In the genomic region with DNA sequence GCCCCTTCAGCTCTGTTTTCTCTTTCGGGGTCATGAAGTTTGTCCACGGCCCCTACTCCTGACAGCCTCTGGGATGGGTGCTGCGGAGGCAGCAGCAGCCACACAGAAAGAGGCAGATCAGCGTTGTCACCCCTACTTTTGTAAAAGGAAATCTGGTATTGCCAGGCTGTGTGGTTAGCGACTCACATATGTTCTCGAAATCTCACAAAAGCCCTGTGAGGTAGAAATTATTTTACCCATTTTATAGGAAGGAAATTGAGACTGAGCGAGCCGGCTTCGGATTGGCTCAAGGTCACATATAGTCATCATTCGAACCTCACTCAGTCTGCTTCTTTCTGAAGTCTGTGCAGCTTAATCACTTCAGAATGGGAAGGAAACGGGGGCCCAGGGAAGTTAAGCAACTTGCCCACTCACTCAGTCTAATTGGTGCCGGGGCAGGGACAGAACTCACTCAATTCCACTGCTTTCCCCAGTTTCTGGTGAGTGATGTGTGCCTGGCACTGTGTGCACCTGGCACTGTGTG, we compare ENCODE assay signal across 2 cellular contexts.
TF ChIP-seq lines count a peak whose summit lies in the region.

No MANE protein-coding gene starts in this region.

TF ChIP-seq in HEK293, 187 proteins besides CTCF, POLR2A, EP300 and RAD21:
- TF ChIP-seq ZNF335 (tag by site-specific recombination; conservative IDR thresholded peaks at IDR 0.05) (peak; percentile 18; the same call in 1 of the 2 replicates), BCL11A (tag by site-specific recombination; IDR thresholded peaks at IDR 0.05; ENCODE audit: low read depth) (no peak), GLIS1 (tag by site-specific recombination; IDR thresholded peaks at IDR 0.05) (no peak)
- TF ChIP-seq, protein P1, sequence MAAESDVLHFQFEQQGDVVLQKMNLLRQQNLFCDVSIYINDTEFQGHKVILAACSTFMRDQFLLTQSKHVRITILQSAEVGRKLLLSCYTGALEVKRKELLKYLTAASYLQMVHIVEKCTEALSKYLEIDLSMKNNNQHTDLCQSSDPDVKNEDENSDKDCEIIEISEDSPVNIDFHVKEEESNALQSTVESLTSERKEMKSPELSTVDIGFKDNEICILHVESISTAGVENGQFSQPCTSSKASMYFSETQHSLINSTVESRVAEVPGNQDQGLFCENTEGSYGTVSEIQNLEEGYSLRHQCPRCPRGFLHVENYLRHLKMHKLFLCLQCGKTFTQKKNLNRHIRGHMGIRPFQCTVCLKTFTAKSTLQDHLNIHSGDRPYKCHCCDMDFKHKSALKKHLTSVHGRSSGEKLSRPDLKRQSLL (tag by site-specific recombination; IDR thresholded peaks at IDR 0.05) = peak; percentile 58; the same call in 1 of the 2 replicates
- TF ChIP-seq, protein P2, sequence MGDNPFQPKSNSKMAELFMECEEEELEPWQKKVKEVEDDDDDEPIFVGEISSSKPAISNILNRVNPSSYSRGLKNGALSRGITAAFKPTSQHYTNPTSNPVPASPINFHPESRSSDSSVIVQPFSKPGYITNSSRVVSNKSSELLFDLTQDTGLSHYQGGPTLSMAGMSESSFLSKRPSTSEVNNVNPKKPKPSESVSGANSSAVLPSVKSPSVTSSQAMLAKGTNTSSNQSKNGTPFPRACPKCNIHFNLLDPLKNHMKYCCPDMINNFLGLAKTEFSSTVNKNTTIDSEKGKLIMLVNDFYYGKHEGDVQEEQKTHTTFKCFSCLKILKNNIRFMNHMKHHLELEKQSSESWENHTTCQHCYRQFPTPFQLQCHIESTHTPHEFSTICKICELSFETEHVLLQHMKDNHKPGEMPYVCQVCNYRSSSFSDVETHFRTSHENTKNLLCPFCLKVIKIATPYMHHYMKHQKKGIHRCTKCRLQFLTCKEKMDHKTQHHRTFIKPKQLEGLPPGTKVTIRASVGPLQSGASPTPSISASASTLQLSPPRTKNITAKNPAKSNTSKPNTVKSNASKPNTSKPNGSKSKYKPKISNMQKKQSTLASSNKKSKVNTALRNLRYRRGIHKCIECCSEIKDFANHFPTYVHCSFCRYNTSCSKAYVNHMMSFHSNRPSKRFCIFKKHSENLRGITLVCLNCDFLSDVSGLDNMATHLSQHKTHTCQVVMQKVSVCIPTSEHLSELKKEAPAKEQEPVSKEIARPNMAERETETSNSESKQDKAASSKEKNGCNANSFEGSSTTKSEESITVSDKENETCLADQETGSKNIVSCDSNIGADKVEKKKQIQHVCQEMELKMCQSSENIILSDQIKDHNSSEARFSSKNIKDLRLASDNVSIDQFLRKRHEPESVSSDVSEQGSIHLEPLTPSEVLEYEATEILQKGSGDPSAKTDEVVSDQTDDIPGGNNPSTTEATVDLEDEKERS (tag by site-specific recombination; IDR thresholded peaks at IDR 0.05) = no peak

TF ChIP-seq in H1, 55 proteins besides CTCF, POLR2A, EP300 and RAD21:
- peak; percentile 5 for TF ChIP-seq SAP30 (IDR thresholded peaks at IDR 0.05; ENCODE audit: insufficient read depth, insufficient replicate concordance, low read length)
- TF ChIP-seq, protein P3, sequence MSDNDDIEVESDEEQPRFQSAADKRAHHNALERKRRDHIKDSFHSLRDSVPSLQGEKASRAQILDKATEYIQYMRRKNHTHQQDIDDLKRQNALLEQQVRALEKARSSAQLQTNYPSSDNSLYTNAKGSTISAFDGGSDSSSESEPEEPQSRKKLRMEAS (IDR thresholded peaks at IDR 0.05) = no peak
TF ChIP-seq in H1: peak in this region for 1.
